In genomic region chr5:68494771-68495170, GRCh38 we compare ENCODE assay signal across 28 cellular contexts.
"Had no signal": no experiment of that assay in that cellular context is flagged by ENCODE, and none has a peak within 500 bp of the region (broad histone marks: within the 10 kb centered on the region; RNA-seq: fewer than 3 reads in every experiment).

No MANE protein-coding gene starts in this region.

- H3K27ac Mint-ChIP-seq: dendritic cell treated with granulocyte-macrophage colony-stimulating factor and Interleukin-4, amounts not matched to agents 40 ng/mL and 50 ng/mL, for 4 days; endodermal cell; memory B cell; mesothelial cell of epicardium; natural killer cell treated with Interleukin-12 subunit alpha and Interleukin-12 subunit beta and Interleukin-15 and Interleukin-18, amount 100 ng/mL, for 72 hours; stimulated activated memory B cell treated with anti-CD40 and anti-IgM and Interleukin-4, amounts not matched to agents 10 μg/mL and 1 μg/mL and 100 μg/mL, for 72 hours; type B pancreatic cell had no signal

- H3K4me3 ChIP-seq: colonic mucosa, lung, mucosa of descending colon, prostate gland, sigmoid colon, skin epidermis, spleen, testis, tibial artery had no signal

- DNase-seq: colonic mucosa; effector CD8-positive, alpha-beta T cell; endodermal cell; kidney; mucosa of descending colon; naive B cell; right cardiac atrium; sigmoid colon; spleen; stimulated activated CD4-positive, alpha-beta T cell treated with anti-CD3 and anti-CD28 coated beads, Interleukin-4, amount 100 ng/mL, for 4 hours; stimulated activated naive CD8-positive, alpha-beta T cell treated with anti-CD3 and anti-CD28 coated beads, Interleukin-15, Interleukin-2, amounts not matched to agents 100 U/mL and 50 U/mL, for 24 hours; substantia nigra; testis; tibial artery had no signal

- ATAC-seq: esophagus mucosa; left lobe of liver; mucosa of descending colon; natural killer cell treated with Interleukin-12 subunit alpha and Interleukin-12 subunit beta and Interleukin-15 and Interleukin-18, amount 100 ng/mL, for 72 hours; right cardiac atrium; stimulated activated memory B cell treated with anti-CD40 and anti-IgM and Interleukin-4, amounts not matched to agents 10 μg/mL and 1 μg/mL and 100 μg/mL, for 72 hours; stimulated activated naive CD8-positive, alpha-beta T cell treated with anti-CD3 and anti-CD28 coated beads, Interleukin-15, Interleukin-2, amounts not matched to agents 100 U/mL and 50 U/mL, for 24 hours had no signal

- H3K27me3 ChIP-seq: colonic mucosa, neutrophil, sigmoid colon, spleen, testis, tibial artery had no signal

- H3K4me1 Mint-ChIP-seq: endodermal cell; memory B cell; naive B cell; stimulated activated memory B cell treated with anti-CD40 and anti-IgM and Interleukin-4, amounts not matched to agents 10 μg/mL and 1 μg/mL and 100 μg/mL, for 72 hours had no signal

- H3K27me3 Mint-ChIP-seq: dendritic cell treated with granulocyte-macrophage colony-stimulating factor and Interleukin-4, amounts not matched to agents 40 ng/mL and 50 ng/mL, for 4 days; type B pancreatic cell had no signal

- H3K27ac ChIP-seq: colonic mucosa, epithelial cell of prostate, neutrophil, prostate gland, sigmoid colon, skin epidermis, spleen, testis, tibial artery had no signal

- H3K4me1 ChIP-seq: colonic mucosa, prostate gland, sigmoid colon, spleen, testis had no signal

- H3K4me3 Mint-ChIP-seq: dendritic cell treated with granulocyte-macrophage colony-stimulating factor and Interleukin-4, amounts not matched to agents 40 ng/mL and 50 ng/mL, for 4 days; endodermal cell; memory B cell; mesothelial cell of epicardium; naive B cell; natural killer cell treated with Interleukin-12 subunit alpha and Interleukin-12 subunit beta and Interleukin-15 and Interleukin-18, amount 100 ng/mL, for 72 hours; neural crest cell; stimulated activated memory B cell treated with anti-CD40 and anti-IgM and Interleukin-4, amounts not matched to agents 10 μg/mL and 1 μg/mL and 100 μg/mL, for 72 hours; type B pancreatic cell had no signal
